ENCODE assay signal across 19 cellular contexts in the genomic region with DNA sequence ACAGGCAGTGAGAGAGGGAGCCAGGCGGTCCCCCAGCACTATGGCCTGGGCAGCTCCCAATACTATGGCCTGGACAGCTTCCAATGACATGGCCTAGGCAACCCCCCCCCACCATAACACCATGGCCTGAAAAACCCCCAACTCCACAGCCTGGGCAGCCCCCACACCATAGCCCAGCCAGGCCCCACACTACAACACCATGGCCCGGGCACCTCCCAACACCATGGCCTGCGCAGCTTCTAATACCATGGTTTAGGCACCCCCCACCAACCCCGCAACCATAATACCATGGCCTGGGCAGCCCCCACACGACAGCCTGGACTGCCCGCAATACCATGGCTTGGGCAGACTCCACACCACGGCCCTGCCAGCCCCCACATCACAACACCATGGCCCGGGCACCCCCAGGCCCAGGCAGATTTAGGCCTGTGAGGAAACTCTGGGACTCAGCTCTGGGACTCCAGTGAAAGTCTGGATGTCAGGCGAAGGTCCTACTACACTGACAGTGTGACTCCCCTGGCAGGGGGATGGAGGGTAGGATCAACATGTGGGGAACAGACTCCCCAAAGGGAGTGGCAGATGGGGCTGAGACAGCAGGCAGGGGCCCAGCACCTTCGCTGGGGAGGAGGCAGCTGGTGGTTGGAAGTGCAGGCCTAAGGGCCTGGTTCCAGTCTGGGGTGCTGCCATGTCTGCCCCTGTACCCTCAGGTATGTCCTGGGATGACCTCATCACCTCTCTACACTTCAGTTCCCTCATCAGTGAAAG. TPM values are rescaled to one million over a fixed set of nuclear protein-coding genes. Genes with fewer than 3 reads are reported as not detected.
"Had no signal": no experiment of that assay in that cellular context is flagged by ENCODE, and none has a peak within 500 bp of the region (broad histone marks: within the 10 kb centered on the region; RNA-seq: fewer than 3 reads in every experiment).

No MANE protein-coding gene starts in this region.

- H3K4me1 ChIP-seq: lower lobe of right lung, thyroid gland had no signal

- H3K27ac ChIP-seq: lower lobe of right lung, right atrium auricular region, thyroid gland, VCaP had no signal

- H3K9me3 ChIP-seq: lower lobe of right lung, right atrium auricular region, thyroid gland had no signal

- H3K4me3 ChIP-seq: lower lobe of right lung, right atrium auricular region, skin epidermis, thyroid gland had no signal

- H3K36me3 ChIP-seq: lower lobe of right lung, right atrium auricular region, thyroid gland had no signal

- ATAC-seq: left colon; stimulated activated naive CD8-positive, alpha-beta T cell treated with anti-CD3 and anti-CD28 coated beads, Interleukin-15, amount 100 ng/mL, for 72 hours had no signal

- DNase-seq: activated CD4-positive, CD25-positive, alpha-beta regulatory T cell treated with anti-CD3 and anti-CD28 coated beads, Interleukin-2, amount 50 U/mL, for 72 hours; activated naive CD4-positive, alpha-beta T cell; activated naive CD8-positive, alpha-beta T cell treated with anti-CD3 and anti-CD28 coated beads, Interleukin-2, amount 10 ng/mL, durations not matched to agents 7 days and 5 days; amygdala; caudate nucleus; erythroblast; lower lobe of right lung; nephron progenitor cell; occipital lobe; stimulated activated CD4-positive, alpha-beta T cell treated with anti-CD3 and anti-CD28 coated beads, Interleukin-4, amount 100 ng/mL, for 1 hour; stimulated activated naive CD8-positive, alpha-beta T cell treated with anti-CD3 and anti-CD28 coated beads, Interleukin-15, amount 100 ng/mL, for 72 hours; SW 1271; T-helper 2 cell; thyroid gland had no signal

- H3K27me3 ChIP-seq: right atrium auricular region, thyroid gland had no signal

RNA-seq across cellular contexts. Expression of gene CPXM2, which starts 8.7 kb away (rescaled TPM):
- total RNA-seq: activated CD8-positive, alpha-beta memory T cell treated with anti-CD3 and anti-CD28 coated beads for 36 hours; activated naive CD8-positive, alpha-beta T cell treated with anti-CD3 and anti-CD28 coated beads, Interleukin-2, amount 10 ng/mL, durations not matched to agents 7 days and 5 days had no signal
